In genomic region chr19:19535311-19536191, GRCh38 we compare ENCODE assay signal across 25 cellular contexts.
"Had no signal": no experiment of that assay in that cellular context is flagged by ENCODE, and none has a peak within 500 bp of the region (broad histone marks: within the 10 kb centered on the region; RNA-seq: fewer than 3 reads in every experiment).

No MANE protein-coding gene starts in this region.

- H3K36me3 Mint-ChIP-seq: activated naive CD4-positive, alpha-beta T cell treated with anti-CD3 and anti-CD28 coated beads, Interleukin-2, amount 50 U/mL, for 72 hours; WTC11 had no signal

- DNase-seq: activated CD4-positive, alpha-beta T cell treated with anti-CD3 and anti-CD28 coated beads for 48 hours; activated CD4-positive, alpha-beta T cell treated with anti-CD3 and anti-CD28 coated beads, Interleukin-2, amount 50 U/mL, for 4 hours; activated CD4-positive, CD25-positive, alpha-beta regulatory T cell treated with anti-CD3 and anti-CD28 coated beads, Interleukin-2, amount 50 U/mL, for 72 hours; activated CD8-positive, alpha-beta memory T cell treated with anti-CD3 and anti-CD28 coated beads for 24 hours; activated effector memory CD4-positive, alpha-beta T cell treated with Interleukin-2 at 50 U/mL for 16 hours; activated naive CD4-positive, alpha-beta T cell treated with Interleukin-2 at 50 U/mL for 16 hours; activated naive CD8-positive, alpha-beta T cell treated with anti-CD3 and anti-CD28 coated beads, Interleukin-2, amount 50 U/mL, for 24 hours; amniotic stem cell; KG1; NCI-H1092; NCI-H1417; NCI-H2029; NCI-H2107; NCI-H345; NCI-H510A; NCI-H526 treated with DMSO at 0.1 percent for 48 hours; NCI-H82; T-helper 9 cell had no signal

- H3K4me3 ChIP-seq: SK-N-MC had no signal

- H3K9me3 Mint-ChIP-seq: activated naive CD4-positive, alpha-beta T cell treated with anti-CD3 and anti-CD28 coated beads, Interleukin-2, amount 50 U/mL, for 72 hours; activated naive CD8-positive, alpha-beta T cell treated with anti-CD3 and anti-CD28 coated beads, Interleukin-2, amount 50 U/mL, for 24 hours; activated T-helper 1 cell treated with anti-CD3 and anti-CD28 coated beads, Interleukin-12 subunit alpha, Interleukin-12 subunit beta, Interleukin-2, Interleukin-4 antibody, amounts not matched to agents 30 ng/mL and 10 ng/mL and 1 ng/mL, durations not matched to agents 14 hours and 24 hours and 36 hours; central memory CD8-positive, alpha-beta T cell; WTC11 had no signal

- FAIRE-seq: astrocyte had no signal

- H3K27ac ChIP-seq: SK-N-MC had no signal

- H3K27ac Mint-ChIP-seq: activated naive CD4-positive, alpha-beta T cell treated with anti-CD3 and anti-CD28 coated beads, Interleukin-2, amount 50 U/mL, for 72 hours; activated naive CD8-positive, alpha-beta T cell treated with anti-CD3 and anti-CD28 coated beads, Interleukin-2, amount 50 U/mL, for 24 hours; activated T-helper 1 cell treated with anti-CD3 and anti-CD28 coated beads, Interleukin-12 subunit alpha, Interleukin-12 subunit beta, Interleukin-2, Interleukin-4 antibody, amounts not matched to agents 30 ng/mL and 10 ng/mL and 1 ng/mL, durations not matched to agents 14 hours and 24 hours and 36 hours; brain; WTC11 had no signal

- H3K4me3 Mint-ChIP-seq: activated naive CD8-positive, alpha-beta T cell treated with anti-CD3 and anti-CD28 coated beads, Interleukin-2, amount 50 U/mL, for 24 hours; activated T-helper 1 cell treated with anti-CD3 and anti-CD28 coated beads, Interleukin-12 subunit alpha, Interleukin-12 subunit beta, Interleukin-2, Interleukin-4 antibody, amounts not matched to agents 30 ng/mL and 10 ng/mL and 1 ng/mL, durations not matched to agents 14 hours and 24 hours and 36 hours; WTC11 had no signal
